14 cellular contexts compared by ENCODE assay signal in genomic region chr3:11513817-11514135, GRCh38.
DNase-seq lines count a peak whose midpoint lies in the region; ATAC-seq and TF ChIP-seq lines count a peak whose summit lies in the region.
"Had no signal": no experiment of that assay in that cellular context is flagged by ENCODE, and none has a peak within 500 bp of the region (broad histone marks: within the 10 kb centered on the region; RNA-seq: fewer than 3 reads in every experiment).

No MANE protein-coding gene starts in this region.

- no peak for ATAC-seq in HG03460 (IDR thresholded peaks at IDR 0.05; ENCODE audit: unreplicated experiment)
- ATAC-seq in activated T-cell treated with anti-CD3 and anti-CD28 coated beads, Interleukin-2, amount 50 U/mL, for 4 hours = no peak

- peak overlapping the region; percentile 52 for H3K4me2 ChIP-seq in fibroblast of lung (ENCODE audit: extremely low read depth, insufficient read depth, low read length)

- no peaks in the 10 kb centered on the region for H3K9me3 Mint-ChIP-seq in nephron
- H3K9me3 Mint-ChIP-seq in activated T-cell treated with anti-CD3 and anti-CD28 coated beads, Interleukin-2, amount 50 U/mL, for 4 hours = no peaks in the 10 kb centered on the region
- H3K9me3 Mint-ChIP-seq: activated CD4-positive, alpha-beta T cell treated with anti-CD3 and anti-CD28 coated beads, Interleukin-2, amount 10 ng/mL, durations not matched to agents 24 days and 14 days; activated T-helper 17 cell treated with anti-CD3 and anti-CD28 coated beads, Interleukin-2, amount 50 U/mL, for 72 hours; CD4-positive, alpha-beta T cell had no signal

- no peak overlapping the region for H3K9ac ChIP-seq in SK-N-MC (ENCODE audit: insufficient read length)
- H3K9ac ChIP-seq in fibroblast of lung (ENCODE audit: insufficient read depth, low read length) = no peak overlapping the region

- TF ChIP-seq CTCF in fibroblast of lung (conservative IDR thresholded peaks at IDR 0.05 in 1 of 2, IDR thresholded peaks at IDR 0.05 in 1 of 2; ENCODE audit: low read depth in 1 of 2, low read length in 2 of 2) (no peak), nephron (IDR thresholded peaks at IDR 0.05; ENCODE audit: unreplicated experiment in 3 of 3) (no peak), transverse colon (IDR thresholded peaks at IDR 0.05) (no peak)

- DNase-seq in SK-N-MC (ENCODE audit: low read depth, low spot score) (no peak), fibroblast of lung (ENCODE audit: low read depth in 2 of 2) (peak in 1 of 2 donors; percentile 39), transverse colon (no peak), NCI-H748 (lab: John Stamatoyannopoulos, UW; ENCODE audit: unreplicated experiment) (no peak), NCI-H526 (lab: John Stamatoyannopoulos, UW) (no peak)
- DNase-seq in activated T-cell treated with anti-CD3 and anti-CD28 coated beads, Interleukin-2, amount 50 U/mL, for 4 hours = no peak
- DNase-seq: activated CD4-positive, alpha-beta T cell treated with anti-CD3 and anti-CD28 coated beads, Interleukin-2, amount 10 ng/mL, durations not matched to agents 24 days and 14 days; CD4-positive, alpha-beta T cell; GOT3; mammary epithelial cell; NCI-H2171 had no signal

- H3K27me3 Mint-ChIP-seq in nephron (ENCODE audit: low read depth) = no peaks in the 10 kb centered on the region
- H3K27me3 Mint-ChIP-seq in activated T-cell treated with anti-CD3 and anti-CD28 coated beads, Interleukin-2, amount 50 U/mL, for 4 hours (ENCODE audit: low read depth) = no peaks in the 10 kb centered on the region
- H3K27me3 Mint-ChIP-seq: activated CD4-positive, alpha-beta T cell treated with anti-CD3 and anti-CD28 coated beads, Interleukin-2, amount 10 ng/mL, durations not matched to agents 24 days and 14 days; activated T-helper 17 cell treated with anti-CD3 and anti-CD28 coated beads, Interleukin-2, amount 50 U/mL, for 72 hours; CD4-positive, alpha-beta T cell had no signal

- no peaks in the 10 kb centered on the region for H4K20me1 ChIP-seq in fibroblast of lung (ENCODE audit: control insufficient read depth, extremely low read depth, insufficient read depth, low read length)

- H3K9me3 ChIP-seq in SK-N-MC (ENCODE audit: low read depth, low read length) (no peaks in the 10 kb centered on the region), fibroblast of lung (ENCODE audit: control insufficient read depth, insufficient read depth, low read depth, low read length) (no peaks in the 10 kb centered on the region), transverse colon (no peaks in the 10 kb centered on the region)

- peaks cover 22% of the 10 kb centered on the region for H3K4me1 ChIP-seq in fibroblast of lung (ENCODE audit: control insufficient read depth, extremely low read depth, insufficient read depth, low read length)
- H3K4me1 ChIP-seq in transverse colon = peaks cover 16 to 32% (median 21%) of the 10 kb centered on the region in 4 donors

- TF ChIP-seq POLR2A in transverse colon (IDR thresholded peaks at IDR 0.05) = no peak

- H3K36me3 Mint-ChIP-seq in nephron (ENCODE audit: low read depth) = no peaks in the 10 kb centered on the region
- peaks cover 13% of the 10 kb centered on the region for H3K36me3 Mint-ChIP-seq in activated T-cell treated with anti-CD3 and anti-CD28 coated beads, Interleukin-2, amount 50 U/mL, for 4 hours (ENCODE audit: insufficient read depth)

- H2AFZ ChIP-seq in fibroblast of lung (ENCODE audit: low read length) = no peak overlapping the region

- H3K27ac ChIP-seq in SK-N-MC = peak overlapping the region; percentile 50; the same call in 1 of the 2 replicates
- peak overlapping the region; percentile 26 for H3K27ac ChIP-seq in fibroblast of lung (ENCODE audit: insufficient read depth, low read length)
- H3K27ac ChIP-seq in transverse colon = peak overlapping the region in 3 of 4 donors; percentile 5 to 50 (median 16)

- no peak overlapping the region for H3K4me3 ChIP-seq in SK-N-MC
- no peak overlapping the region for H3K4me3 ChIP-seq in fibroblast of lung (replicated peaks in 1 of 4; ENCODE audit: control extremely low read depth in 1 of 4, insufficient read depth in 1 of 4, low read depth in 3 of 4, low read length in 4 of 4)
- no peak overlapping the region for H3K4me3 ChIP-seq in transverse colon

- intact Hi-C loops in transverse colon (cut with DNase I; ENCODE audit: low total_unique reads) = no loop called here

- H3K27me3 ChIP-seq in fibroblast of lung (ENCODE audit: control insufficient read depth, insufficient read depth, low read length) = no peaks in the 10 kb centered on the region
- no peaks in the 10 kb centered on the region for H3K27me3 ChIP-seq in transverse colon

- WGBS in transverse colon (ENCODE audit: low coverage in 1 of 2), 2 donors = 78 to 86% methylated on average over 1 to 3 of the region's 3 CpGs

- H3K4me3 Mint-ChIP-seq in nephron = peak overlapping the region in 1 of 3 experiments; percentile 10
- H3K4me3 Mint-ChIP-seq in activated T-cell treated with anti-CD3 and anti-CD28 coated beads, Interleukin-2, amount 50 U/mL, for 4 hours = no peak overlapping the region
- H3K4me3 Mint-ChIP-seq: activated CD4-positive, alpha-beta T cell treated with anti-CD3 and anti-CD28 coated beads, Interleukin-2, amount 10 ng/mL, durations not matched to agents 24 days and 14 days; activated T-helper 17 cell treated with anti-CD3 and anti-CD28 coated beads, Interleukin-2, amount 50 U/mL, for 72 hours; CD4-positive, alpha-beta T cell had no signal

- H3K27ac Mint-ChIP-seq in nephron = peak overlapping the region; percentile 74 to 92 (median 90)
- H3K27ac Mint-ChIP-seq: activated CD4-positive, alpha-beta T cell treated with anti-CD3 and anti-CD28 coated beads, Interleukin-2, amount 10 ng/mL, durations not matched to agents 24 days and 14 days; CD4-positive, alpha-beta T cell had no signal

- peaks cover 52% of the 10 kb centered on the region for H3K4me1 Mint-ChIP-seq in nephron
- peaks cover 2% of the 10 kb centered on the region for H3K4me1 Mint-ChIP-seq in activated T-cell treated with anti-CD3 and anti-CD28 coated beads, Interleukin-2, amount 50 U/mL, for 4 hours (ENCODE audit: low read depth)

- in situ Hi-C loops in transverse colon (cut with MboI; ENCODE audit: low pct_ligation_motif_present in 1 of 4, low pct_unique_long_range_greater_than_20kb in 1 of 4, low sequenced_read_pairs in 3 of 4) = loop anchor here in 1 of 4 donors (25.0 kb wide), 1 partner anchor 126 kb away; no protein-coding TSS in a partner anchor

- TF ChIP-seq EP300 in transverse colon (IDR thresholded peaks at IDR 0.05; ENCODE audit: low read depth) = no peak

- no peaks in the 10 kb centered on the region for H3K79me2 ChIP-seq in fibroblast of lung (ENCODE audit: control insufficient read depth, insufficient read depth, low read length)

- no peaks in the 10 kb centered on the region for H3K36me3 ChIP-seq in SK-N-MC (ENCODE audit: insufficient read depth, low read length)
- no peaks in the 10 kb centered on the region for H3K36me3 ChIP-seq in fibroblast of lung (ENCODE audit: control insufficient read depth, insufficient read depth, low read length)
- no peaks in the 10 kb centered on the region for H3K36me3 ChIP-seq in transverse colon
